8 cellular contexts compared by ENCODE assay signal in genomic region chrX:120468071-120468470, GRCh38. TPM values are rescaled to one million over a fixed set of nuclear protein-coding genes. Genes with fewer than 3 reads are reported as not detected.
DNase-seq lines count a peak whose midpoint lies in the region; ATAC-seq and TF ChIP-seq lines count a peak whose summit lies in the region.

No MANE protein-coding gene starts in this region.

- no TSS peak for BruUV-seq in PC-3 (replicated peaks; lab: Mats Ljungman, UMichigan)

- POLR2A ChIA-PET in GM10248 (lab: Yijun Ruan, JAX): no interaction called here
- POLR2A ChIA-PET in PC-3 (lab: Charles Lee; ENCODE audit: unreplicated experiment): no interaction called here

- peak overlapping the region; percentile 91 for H3K4me2 ChIP-seq in PC-3 (ENCODE audit: low read length)

- ATAC-seq in PC-3 (no peak), psoas muscle (no peak), GM21786 (IDR thresholded peaks at IDR 0.05; ENCODE audit: unreplicated experiment) (no peak), HG03039 (IDR thresholded peaks at IDR 0.05; ENCODE audit: unreplicated experiment) (no peak), GM21619 (IDR thresholded peaks at IDR 0.05; ENCODE audit: unreplicated experiment) (no peak)

- peak overlapping the region; percentile 70 for H3K27ac ChIP-seq in PC-3 (ENCODE audit: low read length)
- peak overlapping the region; percentile 81 for H3K27ac ChIP-seq in epithelial cell of prostate
- H3K27ac ChIP-seq in psoas muscle: peak overlapping the region; percentile 88

- H3K27me3 ChIP-seq in PC-3 (ENCODE audit: low read length) (no peaks in the 10 kb centered on the region), psoas muscle (ENCODE audit: insufficient read depth in 3 of 3, low read length in 2 of 3) (no peaks in the 10 kb centered on the region)

- H3K9ac ChIP-seq in PC-3 (ENCODE audit: low read length): peak overlapping the region; percentile 80

- DNase-seq in GM10248 (ENCODE audit: extremely low spot score): peak; percentile 24
- DNase-seq in PC-3: no peak
- DNase-seq in epithelial cell of prostate (ENCODE audit: low read depth, low spot score): no peak
- DNase-seq in psoas muscle: no peak
- no peak for DNase-seq in stimulated activated CD4-positive, alpha-beta T cell treated with anti-CD3 and anti-CD28 coated beads, Interleukin-2, amount 100 ng/mL, for 48 hours

- H4K20me1 ChIP-seq in PC-3 (ENCODE audit: low read length): no peaks in the 10 kb centered on the region

- H3K79me2 ChIP-seq in PC-3 (ENCODE audit: low read length): peaks cover 60% of the 10 kb centered on the region

- WGBS in psoas muscle, 3 donors: 4 to 18% (median 5%) methylated on average over 4 of the region's 4 CpGs

- no peak for TF ChIP-seq CTCF in GM10248 (IDR thresholded peaks at IDR 0.05; ENCODE audit: control extremely low read depth, extremely low read depth, low read depth, missing control alignments)
- TF ChIP-seq CTCF in PC-3 (conservative IDR thresholded peaks at IDR 0.05; ENCODE audit: low read depth, low read length): no peak
- TF ChIP-seq CTCF in psoas muscle (IDR thresholded peaks at IDR 0.05): no peak

- no peaks in the 10 kb centered on the region for H3K9me2 ChIP-seq in PC-3 (replicated peaks; ENCODE audit: low read length)

- CTCF ChIA-PET in GM10248 (lab: Yijun Ruan, JAX) (no interaction called here), PC-3 (lab: Charles Lee) (interaction anchor here (0.6 kb wide), 1 partner anchor 87 kb away, joined by 4 read pairs; no protein-coding TSS in a partner anchor)

- intact Hi-C loops in PC-3 (cut with micrococcal nuclease): no loop called here
- intact Hi-C loops in psoas muscle (cut with DNase I): no loop called here

- no peak overlapping the region for H2AFZ ChIP-seq in PC-3 (ENCODE audit: low read length)

- H3F3A ChIP-seq in PC-3 (ENCODE audit: low read length, unreplicated experiment): no peaks in the 10 kb centered on the region

- H3K9me3 ChIP-seq in PC-3 (ENCODE audit: low read length) (no peaks in the 10 kb centered on the region), psoas muscle (no peaks in the 10 kb centered on the region)

- H3K4me3 ChIP-seq in PC-3 (ENCODE audit: low read length) (peak overlapping the region; percentile 87), psoas muscle (peak overlapping the region; percentile 71)

- no peaks in the 10 kb centered on the region for H3K36me3 ChIP-seq in PC-3 (ENCODE audit: low read depth, low read length)
- no peaks in the 10 kb centered on the region for H3K36me3 ChIP-seq in psoas muscle (ENCODE audit: insufficient read depth in 1 of 2, low read depth in 1 of 2)

- H3K4me1 ChIP-seq in PC-3 (ENCODE audit: insufficient read depth, low read length) (peaks cover 12% of the 10 kb centered on the region; the same call in 1 of the 2 replicates), psoas muscle (no peaks in the 10 kb centered on the region)

RNA-seq across cellular contexts. Expression of gene LAMP2, which starts 1.0 kb away (rescaled TPM):
- total RNA-seq in PC-3 (2014; rRNA removed): 51.5 and 53.8 TPM in 2 replicates
- 100 to 1,000 TPM in 2 of 4 donors, 10 to 100 TPM in 2; 86.0 to 123 (median 98.2) TPM for total RNA-seq in psoas muscle
- polyA plus RNA-seq in psoas muscle: 10 to 100 TPM; 24.5 to 89.4 (median 39.1) TPM
